25 cellular contexts compared by ENCODE assay signal in the genomic region with DNA sequence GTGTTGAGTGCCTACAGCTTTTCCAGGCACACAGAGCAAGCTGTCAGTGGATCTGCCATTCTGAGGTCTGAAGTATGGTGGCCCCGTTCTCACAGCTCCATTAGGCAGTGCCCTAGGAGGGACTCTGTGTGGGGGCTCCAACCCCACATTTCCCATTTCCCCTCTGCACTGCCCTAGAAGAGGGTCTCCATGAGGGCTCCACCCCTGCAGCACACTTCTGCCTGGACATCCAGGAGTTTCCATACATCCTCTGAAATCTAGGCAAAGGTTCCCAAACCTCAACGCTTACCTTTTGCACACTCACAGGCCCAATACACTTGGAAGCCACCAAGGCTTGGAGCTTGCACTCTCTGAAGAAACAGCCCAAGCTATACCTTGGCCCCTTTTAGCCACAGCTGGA.
"Had no signal": no experiment of that assay in that cellular context is flagged by ENCODE, and none has a peak within 500 bp of the region (broad histone marks: within the 10 kb centered on the region; RNA-seq: fewer than 3 reads in every experiment).

No MANE protein-coding gene starts in this region.

- H3K36me3 Mint-ChIP-seq: immature natural killer cell, natural killer cell had no signal

- H3K4me3 ChIP-seq: esophagus squamous epithelium, lower lobe of right lung, smooth muscle cell, suprapubic skin, vagina had no signal

- FAIRE-seq: endometrium, frontal cortex had no signal

- H2AFZ ChIP-seq: parathyroid adenoma had no signal

- H3K9me3 ChIP-seq: vagina had no signal

- H3K4me1 Mint-ChIP-seq: immature natural killer cell; natural killer cell; stimulated activated naive CD8-positive, alpha-beta T cell treated with anti-CD3 and anti-CD28 coated beads, Interleukin-15, amount 100 ng/mL, for 72 hours had no signal

- H3K4me2 ChIP-seq: smooth muscle cell had no signal

- H3K27me3 Mint-ChIP-seq: effector memory CD8-positive, alpha-beta T cell; progenitor cell of endocrine pancreas; stimulated activated naive CD8-positive, alpha-beta T cell treated with anti-CD3 and anti-CD28 coated beads, Interleukin-15, amount 100 ng/mL, for 72 hours had no signal

- H3K79me2 ChIP-seq: parathyroid adenoma had no signal

- ATAC-seq: effector memory CD8-positive, alpha-beta T cell; left ventricle myocardium superior; lower lobe of right lung; natural killer cell; sciatic nerve; stimulated activated naive CD8-positive, alpha-beta T cell treated with anti-CD3 and anti-CD28 coated beads, Interleukin-15, amount 100 ng/mL, for 72 hours had no signal

- DNase-seq: cortex of kidney; effector memory CD8-positive, alpha-beta T cell; erythroblast; esophagus squamous epithelium; hypothalamus; immature natural killer cell; islet precursor cell; left ventricle myocardium superior; lower lobe of right lung; natural killer cell; stimulated activated CD4-positive, alpha-beta T cell treated with anti-CD3 and anti-CD28 coated beads, Interleukin-12 subunit alpha, Interleukin-12 subunit beta, amount 100 ng/mL, for 4 hours; stimulated activated CD4-positive, alpha-beta T cell treated with anti-CD3 and anti-CD28 coated beads, Interleukin-1b, Interleukin-23, amount 100 ng/mL, for 48 hours; stimulated activated CD4-positive, alpha-beta T cell treated with anti-CD3 and anti-CD28 coated beads, Interleukin-4, amount 100 ng/mL, for 1 hour; stimulated activated CD8-positive, alpha-beta memory T cell treated with anti-CD3 and anti-CD28 coated beads, Interleukin-4, amount 100 ng/mL, for 48 hours; stimulated activated naive CD4-positive, alpha-beta T cell; stimulated activated naive CD8-positive, alpha-beta T cell treated with anti-CD3 and anti-CD28 coated beads, Interleukin-15, amount 100 ng/mL, for 72 hours; trophoblast cell had no signal

- H3K4me3 Mint-ChIP-seq: effector memory CD8-positive, alpha-beta T cell; immature natural killer cell; natural killer cell; stimulated activated naive CD8-positive, alpha-beta T cell treated with anti-CD3 and anti-CD28 coated beads, Interleukin-15, amount 100 ng/mL, for 72 hours had no signal

- H3K9ac ChIP-seq: parathyroid adenoma had no signal

- H3K27me3 ChIP-seq: esophagus squamous epithelium, suprapubic skin, vagina had no signal

- H3K27ac Mint-ChIP-seq: effector memory CD8-positive, alpha-beta T cell; immature natural killer cell; natural killer cell; progenitor cell of endocrine pancreas; stimulated activated naive CD8-positive, alpha-beta T cell treated with anti-CD3 and anti-CD28 coated beads, Interleukin-15, amount 100 ng/mL, for 72 hours had no signal

- H3K36me3 ChIP-seq: esophagus squamous epithelium, lower lobe of right lung, suprapubic skin, vagina had no signal

- H3K4me1 ChIP-seq: esophagus squamous epithelium, lower lobe of right lung, parathyroid adenoma, suprapubic skin, vagina had no signal

- H3K27ac ChIP-seq: esophagus squamous epithelium, lower lobe of right lung, parathyroid adenoma, suprapubic skin, vagina had no signal
